8 cellular contexts compared by ENCODE assay signal in genomic region chr13:97855570-97855970, GRCh38.
DNase-seq lines count a peak whose midpoint lies in the region; FAIRE-seq and TF ChIP-seq lines count a peak whose summit lies in the region.

No MANE protein-coding gene starts in this region.

- TF ChIP-seq CTCF in SK-N-SH (IDR thresholded peaks at IDR 0.05) (peak; percentile 92), epithelial cell of proximal tubule (conservative IDR thresholded peaks at IDR 0.05; ENCODE audit: low read depth, low read length) (peak; percentile 89)

- no peak overlapping the region for H3K4me3 ChIP-seq in SK-N-SH (ENCODE audit: low read depth in 2 of 2, low read length in 1 of 2)
- H3K4me3 ChIP-seq in epithelial cell of proximal tubule (ENCODE audit: low read depth, low read length), result no peak overlapping the region

- H2AFZ ChIP-seq in SK-N-SH (ENCODE audit: low read depth), result peak overlapping the region; percentile 95

- H3K27me3 ChIP-seq in SK-N-SH (ENCODE audit: insufficient read depth), result no peaks in the 10 kb centered on the region

- H3K79me2 ChIP-seq in SK-N-SH (ENCODE audit: insufficient read depth), result no peaks in the 10 kb centered on the region

- no peaks in the 10 kb centered on the region for H3F3A ChIP-seq in SK-N-SH (replicated peaks; ENCODE audit: insufficient read depth)

- H3K9me3 ChIP-seq in SK-N-SH, result no peaks in the 10 kb centered on the region

- peak overlapping the region in 1 of 2 experiments; percentile 30; a peak in 1 of 4 replicates for H3K27ac ChIP-seq in SK-N-SH (ENCODE audit: low read depth in 2 of 2, low read length in 1 of 2)

- TF ChIP-seq RAD21 in SK-N-SH (IDR thresholded peaks at IDR 0.05; ENCODE audit: low read length), result peak; percentile 98

- peak; percentile 84 for FAIRE-seq in GM19239 (lab: Jason Lieb, UNC)

- CTCF ChIA-PET in SK-N-SH (lab: Yijun Ruan, JAX), result interaction anchor here (0.6 to 3.5 kb wide), 58 partner anchors 9 to 1179 kb away, joined by 3 to 23 read pairs (median 4); no protein-coding TSS in a partner anchor

- H3K9ac ChIP-seq in SK-N-SH, result no peak overlapping the region

- peak overlapping the region; percentile 54 for H3K4me2 ChIP-seq in SK-N-SH

- peaks cover 3 to 17% of the 10 kb centered on the region in 2 experiments; a peak in 2 of 4 replicates for H3K4me1 ChIP-seq in SK-N-SH (ENCODE audit: control insufficient read depth in 1 of 2, insufficient read depth in 2 of 2, low read depth in 1 of 2, low read length in 1 of 2)

- no peaks in the 10 kb centered on the region for H4K20me1 ChIP-seq in SK-N-SH (ENCODE audit: insufficient read depth)

- in situ Hi-C loops in Caki2 (cut with HindIII; ENCODE audit: low pct_unique_long_range_greater_than_20kb, low sequenced_read_pairs), result no loop called here

- POLR2A ChIA-PET in SK-N-SH (lab: Yijun Ruan, JAX), result no interaction called here

- H3K36me3 ChIP-seq in SK-N-SH (replicated peaks in 1 of 2; ENCODE audit: control insufficient read depth in 1 of 2, insufficient read depth in 2 of 2, low read length in 1 of 2), result no peaks in the 10 kb centered on the region

- under 1% methylated on average over 8 of the region's 8 CpGs for WGBS in SK-N-SH (ENCODE audit: low lambda C conversion rate)

- DNase-seq in Caki2 (ENCODE audit: low read depth) (peak; percentile 28), GM19239 (ENCODE audit: insufficient read length, low spot score) (peak; percentile 15), NCI-H1092 (lab: John Stamatoyannopoulos, UW) (peak; percentile 65), SK-N-SH (peak; percentile 62), epithelial cell of proximal tubule (ENCODE audit: low read depth) (peak; percentile 87), mucosa of gallbladder (ENCODE audit: low spot score) (peak; percentile 45), GOT3 (lab: John Stamatoyannopoulos, UW) (no peak), HK-2 (ENCODE audit: unreplicated experiment) (no peak)

- TF ChIP-seq EP300 in SK-N-SH (IDR thresholded peaks at IDR 0.05; ENCODE audit: borderline replicate concordance in 1 of 2, low read depth in 1 of 2, low read length in 1 of 2), result 0 out of 4 replicates have a peak, but pooled peaks of 1 of the 2 experiments have one; percentile 9

- H3K9me2 ChIP-seq in SK-N-SH, result no peaks in the 10 kb centered on the region

TF ChIP-seq in SK-N-SH, 30 proteins besides CTCF, POLR2A, EP300 and RAD21:
- TF ChIP-seq SMC3 (IDR thresholded peaks at IDR 0.05; ENCODE audit: low read depth, low read length) (peak; percentile 86), USF2 (IDR thresholded peaks at IDR 0.05; ENCODE audit: borderline replicate concordance, low read depth, low read length) (no peak), PBX3 (IDR thresholded peaks at IDR 0.05) (0 out of 2 replicates have a peak, but pooled peaks have one; percentile 10), FOSL2 (IDR thresholded peaks at IDR 0.05; ENCODE audit: borderline replicate concordance, low read depth) (no peak), FOXJ3 (CRISPR knock-in tag; IDR thresholded peaks at IDR 0.05) (no peak), REST (IDR thresholded peaks at IDR 0.05; ENCODE audit: low read depth, low read length) (no peak), RFX5 (IDR thresholded peaks at IDR 0.05; ENCODE audit: low read length) (0 out of 2 replicates have a peak, but pooled peaks have one; percentile 20), MXI1 (IDR thresholded peaks at IDR 0.05; ENCODE audit: low read depth, low read length) (peak; percentile 27; the same call in 1 of the 2 replicates)

Comparison
In these comparisons a context has a peak if more than half of its experiments do, and no peak if none do; other contexts are left out.
1. DNase-seq: peak in Caki2 (single experiment), GM19239 (single experiment), NCI-H1092 (single experiment), SK-N-SH (single experiment), epithelial cell of proximal tubule (single experiment) and mucosa of gallbladder (single experiment); none in GOT3 (single experiment) and HK-2 (single experiment).